Comparison of ENCODE assay signal across 14 cellular contexts in the genomic region with DNA sequence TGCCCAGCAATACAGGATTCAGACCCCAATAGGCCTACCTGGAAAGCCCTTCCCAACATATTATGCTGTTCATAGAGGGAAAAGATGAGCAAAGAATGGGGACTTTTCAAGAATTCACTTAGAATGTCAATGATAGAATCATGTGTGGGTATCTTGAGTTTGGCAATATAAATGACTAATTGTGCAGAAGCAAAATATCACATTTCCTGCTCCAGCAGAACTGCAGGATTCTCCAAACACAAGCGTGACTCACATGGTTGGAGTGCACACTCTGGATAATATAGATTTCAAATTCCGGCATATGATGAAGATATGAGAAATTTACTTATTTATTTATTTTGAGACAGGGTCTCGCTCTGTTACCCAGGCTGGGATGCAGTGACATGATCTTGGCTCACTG. TPM values are rescaled to one million over a fixed set of nuclear protein-coding genes. Genes with fewer than 3 reads are reported as not detected.
DNase-seq lines count a peak whose midpoint lies in the region; ATAC-seq, FAIRE-seq and TF ChIP-seq lines count a peak whose summit lies in the region.
"Had no signal": no experiment of that assay in that cellular context is flagged by ENCODE, and none has a peak within 500 bp of the region (broad histone marks: within the 10 kb centered on the region; RNA-seq: fewer than 3 reads in every experiment).

No MANE protein-coding gene starts in this region.

- no peak overlapping the region for H3K4me3 ChIP-seq in A549
- H3K4me3 ChIP-seq: GM12878, heart right ventricle, spleen, thyroid gland had no signal

- no peaks in the 10 kb centered on the region for H3K36me3 Mint-ChIP-seq in endothelial cell (ENCODE audit: low read depth, unreplicated experiment)
- H3K36me3 Mint-ChIP-seq: activated naive CD8-positive, alpha-beta T cell had no signal

- DNase-seq in A549 (ENCODE audit: low read depth in 1 of 2, low spot score in 1 of 2) = no peak
- DNase-seq in HPDE6-E6E7 (ENCODE audit: extremely low spot score) = peak; percentile 47
- DNase-seq in astrocyte of the hippocampus (ENCODE audit: low read depth, low spot score) = peak; percentile 13
- DNase-seq in glomerular endothelial cell (ENCODE audit: extremely low read depth, low read depth, low spot score) = peak; percentile 42
- no peak for DNase-seq in HT-29 (ENCODE audit: low spot score)
- DNase-seq in endothelial cell (ENCODE audit: low spot score) = no peak
- no peak for DNase-seq in NCI-H2171 (lab: John Stamatoyannopoulos, UW)
- DNase-seq in RKO (ENCODE audit: low spot score) = no peak
- DNase-seq: heart right ventricle, spleen, thyroid gland had no signal

- H3K4me1 Mint-ChIP-seq in endothelial cell (ENCODE audit: unreplicated experiment) = no peaks in the 10 kb centered on the region

- ATAC-seq in A549 = peak in 1 of 2 experiments; percentile 41; a peak in 2 of 6 replicates
- ATAC-seq: GM12878, heart right ventricle had no signal

- H3K4me2 ChIP-seq in A549 = no peak overlapping the region

- no peak for TF ChIP-seq CTCF in A549 (IDR thresholded peaks at IDR 0.05)
- no peak for TF ChIP-seq CTCF in endothelial cell (IDR thresholded peaks at IDR 0.05; ENCODE audit: unreplicated experiment)

- H3K27me3 Mint-ChIP-seq in endothelial cell (ENCODE audit: unreplicated experiment) = no peaks in the 10 kb centered on the region
- H3K27me3 Mint-ChIP-seq: activated naive CD8-positive, alpha-beta T cell had no signal

- no peak for TF ChIP-seq POLR2A in A549 (IDR thresholded peaks at IDR 0.05; ENCODE audit: low read length)

- H3K27ac ChIP-seq in A549 = no peak overlapping the region; a peak in 1 of 6 replicates
- H3K27ac ChIP-seq: heart right ventricle, spleen had no signal

- no peak overlapping the region for H3K27ac Mint-ChIP-seq in endothelial cell (ENCODE audit: unreplicated experiment)
- H3K27ac Mint-ChIP-seq: activated naive CD8-positive, alpha-beta T cell had no signal

- FAIRE-seq in A549 (lab: Jason Lieb, UNC) = no peak
- FAIRE-seq: GM12878 had no signal

- H3K4me1 ChIP-seq in A549 = peaks cover 3% of the 10 kb centered on the region; the same call in 1 of the 3 replicates
- H3K4me1 ChIP-seq: spleen had no signal

- no peaks in the 10 kb centered on the region for H3K9me3 ChIP-seq in A549
- H3K9me3 ChIP-seq: heart right ventricle, spleen, thyroid gland had no signal

- H3K4me3 Mint-ChIP-seq in endothelial cell (ENCODE audit: unreplicated experiment) = no peak overlapping the region
- H3K4me3 Mint-ChIP-seq: activated naive CD8-positive, alpha-beta T cell had no signal

- no peak for TF ChIP-seq EP300 in A549 (IDR thresholded peaks at IDR 0.05)

- no peaks in the 10 kb centered on the region for H3K9me3 Mint-ChIP-seq in endothelial cell (ENCODE audit: unreplicated experiment)

- CTCF ChIA-PET in A549 (lab: Yijun Ruan, JAX) = interaction anchor here (0.6 to 0.7 kb wide), 3 partner anchors 92 to 395 kb away, joined by 3 to 4 read pairs (median 3); no protein-coding TSS in a partner anchor

- TF ChIP-seq RAD21 in A549 (conservative IDR thresholded peaks at IDR 0.05 in 1 of 2, IDR thresholded peaks at IDR 0.05 in 1 of 2) = no peak

- POLR2A ChIA-PET in A549 (lab: Yijun Ruan, JAX) = no interaction called here

- 73% methylated on average over 3 of the region's 3 CpGs for WGBS in A549 (ENCODE audit: missing lambda C conversion rate)

TF ChIP-seq in A549, 52 proteins besides CTCF, POLR2A, EP300 and RAD21:
- TF ChIP-seq FOXS1 (CRISPR knock-in tag; IDR thresholded peaks at IDR 0.05) = no peak
- TF ChIP-seq FOSL2 (IDR thresholded peaks at IDR 0.05) = no peak
- peak; percentile 32; the same call in 1 of the 2 replicates for TF ChIP-seq FOSL2 (CRISPR knock-in tag; IDR thresholded peaks at IDR 0.05)
- TF ChIP-seq, protein P1, sequence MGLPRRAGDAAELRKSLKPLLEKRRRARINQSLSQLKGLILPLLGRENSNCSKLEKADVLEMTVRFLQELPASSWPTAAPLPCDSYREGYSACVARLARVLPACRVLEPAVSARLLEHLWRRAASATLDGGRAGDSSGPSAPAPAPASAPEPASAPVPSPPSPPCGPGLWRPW (IDR thresholded peaks at IDR 0.05) = no peak
- TF ChIP-seq CEBPB (IDR thresholded peaks at IDR 0.05) = no peak

RNA-seq across cellular contexts. Expression of a gene that starts 12.5 kb away (rescaled TPM):
- not detected in 2 replicates for polyA plus RNA-seq in A549 (2011; rRNA removed)
- polyA plus RNA-seq in A549 (2012; cell fraction: cytosol; rRNA removed) = not detected in 2 replicates
- not detected in 2 replicates for polyA plus RNA-seq in A549 (2012; cell fraction: nucleus; rRNA removed)
- polyA plus RNA-seq in A549 (2017; fragmentation: RNase III; extraction: RNeasy Plus Mini Kit Qiagen cat#74134 plus additional on column Dnase treatment) = not detected in 3 replicates
- polyA minus RNA-seq in A549 (2011; rRNA and poly(A)+ RNA removed) = not detected in 2 replicates
- not detected in 2 replicates for total RNA-seq in glomerular endothelial cell
- not detected in 2 replicates for total RNA-seq in HT-29 (2014; rRNA removed; shearing (Covaris generic))
- not detected for total RNA-seq in endothelial cell (ENCODE audit: unreplicated experiment)
- total RNA-seq: GM12878, heart right ventricle, lower leg skin, spleen, thyroid gland had no signal
- polyA plus RNA-seq: GM12878, spleen had no signal

RNA-seq across cellular contexts. Expression of a gene that starts 56.9 kb away (rescaled TPM):
- polyA plus RNA-seq in A549 (2011; rRNA removed) (2.5 and 2.7 TPM in 2 replicates), A549 (2017; fragmentation: RNase III; extraction: RNeasy Plus Mini Kit Qiagen cat#74134 plus additional on column Dnase treatment) (1.3 to 1.9 TPM (median 1.8 TPM) in 3 replicates)
- 0.28 and 0.29 TPM in 2 replicates for polyA plus RNA-seq in A549 (2012; cell fraction: cytosol; rRNA removed)
- 0.31 and 0.38 TPM in 2 replicates for polyA plus RNA-seq in A549 (2012; cell fraction: nucleus; rRNA removed)
- polyA minus RNA-seq in A549 (2011; rRNA and poly(A)+ RNA removed) = 4.2 and 5.2 TPM in 2 replicates
- total RNA-seq in glomerular endothelial cell (9.6 and 10.7 TPM in 2 replicates), endothelial cell (ENCODE audit: unreplicated experiment) (0.23 TPM)
- total RNA-seq in HT-29 (2014; rRNA removed; shearing (Covaris generic)) = 6.3 and 6.8 TPM in 2 replicates

Comparison
In these comparisons a context has a peak if more than half of its experiments do, and no peak if none do; other contexts are left out.
1. DNase-seq: peak in HPDE6-E6E7 (single experiment), astrocyte of the hippocampus (single experiment) and glomerular endothelial cell (single experiment); none in A549 (0 of 2), HT-29 (single experiment), endothelial cell (single experiment), NCI-H2171 (single experiment) and RKO (single experiment).